ENCODE assay signal across 21 cellular contexts in genomic region chr13:40522234-40522633, GRCh38.
"Had no signal": no experiment of that assay in that cellular context is flagged by ENCODE, and none has a peak within 500 bp of the region (broad histone marks: within the 10 kb centered on the region; RNA-seq: fewer than 3 reads in every experiment).

No MANE protein-coding gene starts in this region.

- H3K36me3 ChIP-seq: lower lobe of right lung, neutrophil, vagina had no signal

- H3K27ac ChIP-seq: lower lobe of right lung, neutrophil, vagina had no signal

- H3K27me3 ChIP-seq: neutrophil, vagina had no signal

- H3K4me1 Mint-ChIP-seq: mesothelial cell of epicardium had no signal

- H3K9me3 Mint-ChIP-seq: natural killer cell treated with Interleukin-12 subunit alpha and Interleukin-12 subunit beta and Interleukin-15 and Interleukin-18, amount 100 ng/mL, for 72 hours had no signal

- DNase-seq: activated CD4-positive, alpha-beta T cell treated with anti-CD3 and anti-CD28 coated beads, Interleukin-2, amount 50 U/mL, for 48 hours; activated effector memory CD4-positive, alpha-beta T cell treated with Interleukin-2 at 50 U/mL for 16 hours; activated T-cell treated with anti-CD3 and anti-CD28 coated beads for 4 hours; aorta; cerebellar nuclear complex; cortex of kidney; erythroblast; lower lobe of right lung; retina; stimulated activated CD4-positive, alpha-beta T cell treated with anti-CD3 and anti-CD28 coated beads, Interleukin-12 subunit alpha, Interleukin-12 subunit beta, amount 100 ng/mL, for 4 hours; stimulated activated CD4-positive, alpha-beta T cell treated with anti-CD3 and anti-CD28 coated beads, Interleukin-1b, Interleukin-23, amount 100 ng/mL, for 48 hours; stimulated activated CD8-positive, alpha-beta memory T cell treated with anti-CD3 and anti-CD28 coated beads, Interleukin-4, amount 100 ng/mL, for 48 hours; stimulated activated naive CD4-positive, alpha-beta T cell treated with Interleukin-2 at 50 U/mL for 16 hours; trophoblast cell had no signal

- H3K4me3 ChIP-seq: lower lobe of right lung, vagina had no signal

- H3K4me1 ChIP-seq: lower lobe of right lung, vagina had no signal

- H3K4me3 Mint-ChIP-seq: mesothelial cell of epicardium; natural killer cell treated with Interleukin-12 subunit alpha and Interleukin-12 subunit beta and Interleukin-15 and Interleukin-18, amount 100 ng/mL, for 72 hours; T-helper 1 cell treated with Interleukin-12 subunit alpha and Interleukin-12 subunit beta and Interleukin-4 antibody, amounts not matched to agents 30 μg/mL and 1 μg/mL, for 36 hours had no signal

- H3K27me3 Mint-ChIP-seq: natural killer cell treated with Interleukin-12 subunit alpha and Interleukin-12 subunit beta and Interleukin-15 and Interleukin-18, amount 100 ng/mL, for 72 hours had no signal

- H3K9me3 ChIP-seq: neutrophil, vagina had no signal

- FAIRE-seq: endometrium, keratinocyte had no signal

- H3K27ac Mint-ChIP-seq: mesothelial cell of epicardium; natural killer cell treated with Interleukin-12 subunit alpha and Interleukin-12 subunit beta and Interleukin-15 and Interleukin-18, amount 100 ng/mL, for 72 hours; T-helper 1 cell treated with Interleukin-12 subunit alpha and Interleukin-12 subunit beta and Interleukin-4 antibody, amounts not matched to agents 30 μg/mL and 1 μg/mL, for 36 hours had no signal

- H3K36me3 Mint-ChIP-seq: mesothelial cell of epicardium; natural killer cell treated with Interleukin-12 subunit alpha and Interleukin-12 subunit beta and Interleukin-15 and Interleukin-18, amount 100 ng/mL, for 72 hours had no signal

- ATAC-seq: lower lobe of right lung; natural killer cell treated with Interleukin-12 subunit alpha and Interleukin-12 subunit beta and Interleukin-15 and Interleukin-18, amount 100 ng/mL, for 72 hours had no signal
